Comparison of ENCODE assay signal across 1 cellular context in the genomic region with DNA sequence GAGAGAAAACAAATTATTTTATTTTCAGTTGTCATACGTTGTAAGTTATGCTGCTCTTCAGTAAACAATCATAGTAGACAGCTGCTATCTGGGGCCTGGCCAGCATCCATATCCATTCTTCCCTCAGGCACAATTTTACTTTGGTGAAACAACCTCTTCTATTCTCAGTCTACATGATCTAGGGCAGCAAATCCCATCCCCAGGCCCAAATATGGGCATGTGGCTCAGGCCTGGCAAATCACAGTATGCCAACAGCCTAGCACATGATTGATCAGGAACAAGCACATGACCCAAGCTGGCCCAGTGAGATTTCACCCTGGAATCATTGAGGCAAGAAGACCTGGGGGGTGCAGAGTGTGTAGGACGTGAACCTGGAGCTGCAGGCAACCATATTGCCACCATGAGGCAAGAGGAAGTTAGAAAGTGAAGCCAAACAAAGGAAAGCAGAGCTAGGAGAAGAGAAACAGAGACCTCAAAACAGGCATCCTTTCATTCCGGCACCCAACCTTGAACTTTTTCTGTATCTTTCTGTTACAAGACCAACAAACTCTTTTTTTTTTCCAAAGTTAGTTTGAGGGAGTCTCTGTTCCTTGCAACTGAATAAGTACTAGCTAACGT.
A peak's percentile ranks its signal among the peaks of the same experiment; 100 is the strongest.
TF ChIP-seq lines count a peak whose summit lies in the region.

No MANE protein-coding gene starts in this region.

TF ChIP-seq in H1, 55 proteins besides CTCF, POLR2A, EP300 and RAD21 (continued from another document):
- TF ChIP-seq, protein P1, sequence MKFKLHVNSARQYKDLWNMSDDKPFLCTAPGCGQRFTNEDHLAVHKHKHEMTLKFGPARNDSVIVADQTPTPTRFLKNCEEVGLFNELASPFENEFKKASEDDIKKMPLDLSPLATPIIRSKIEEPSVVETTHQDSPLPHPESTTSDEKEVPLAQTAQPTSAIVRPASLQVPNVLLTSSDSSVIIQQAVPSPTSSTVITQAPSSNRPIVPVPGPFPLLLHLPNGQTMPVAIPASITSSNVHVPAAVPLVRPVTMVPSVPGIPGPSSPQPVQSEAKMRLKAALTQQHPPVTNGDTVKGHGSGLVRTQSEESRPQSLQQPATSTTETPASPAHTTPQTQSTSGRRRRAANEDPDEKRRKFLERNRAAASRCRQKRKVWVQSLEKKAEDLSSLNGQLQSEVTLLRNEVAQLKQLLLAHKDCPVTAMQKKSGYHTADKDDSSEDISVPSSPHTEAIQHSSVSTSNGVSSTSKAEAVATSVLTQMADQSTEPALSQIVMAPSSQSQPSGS (IDR thresholded peaks at IDR 0.05; ENCODE audit: low read length) = no peak
- TF ChIP-seq JUND (IDR thresholded peaks at IDR 0.05; ENCODE audit: low read length) (no peak), TBP (IDR thresholded peaks at IDR 0.05; ENCODE audit: low read depth, low read length) (no peak), CHD1 (IDR thresholded peaks at IDR 0.05; ENCODE audit: low read depth, low read length) (no peak), GABPA (IDR thresholded peaks at IDR 0.05; ENCODE audit: borderline replicate concordance, insufficient read depth, low read length) (no peak), HDAC2 (IDR thresholded peaks at IDR 0.05; ENCODE audit: borderline replicate concordance in 1 of 2, low read depth in 2 of 2, low read length in 2 of 2) (no peak), POLR2AphosphoS5 (IDR thresholded peaks at IDR 0.05; ENCODE audit: low read depth, low read length) (no peak), SRF (IDR thresholded peaks at IDR 0.05; ENCODE audit: low read depth, low read length) (peak; percentile 85)
- TF ChIP-seq, protein P2, sequence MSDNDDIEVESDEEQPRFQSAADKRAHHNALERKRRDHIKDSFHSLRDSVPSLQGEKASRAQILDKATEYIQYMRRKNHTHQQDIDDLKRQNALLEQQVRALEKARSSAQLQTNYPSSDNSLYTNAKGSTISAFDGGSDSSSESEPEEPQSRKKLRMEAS (IDR thresholded peaks at IDR 0.05) = peak; percentile 26; the same call in 1 of the 2 replicates
TF ChIP-seq in H1: peak in this region for 2.
